ENCODE assay signal across 23 cellular contexts in genomic region chr15:75654201-75654907, GRCh38. TPM values are rescaled to one million over a fixed set of nuclear protein-coding genes. Genes with fewer than 3 reads are reported as not detected.
"Had no signal": no experiment of that assay in that cellular context is flagged by ENCODE, and none has a peak within 500 bp of the region (broad histone marks: within the 10 kb centered on the region; RNA-seq: fewer than 3 reads in every experiment).

No MANE protein-coding gene starts in this region.

- H3K36me3 ChIP-seq: ovary, prostate gland had no signal

- H3K4me3 Mint-ChIP-seq: activated naive CD4-positive, alpha-beta T cell treated with anti-CD3 and anti-CD28 coated beads for 36 hours; activated T-cell treated with anti-CD3 and anti-CD28 coated beads, Interleukin-2, amount 50 U/mL, for 24 hours; immature natural killer cell; natural killer cell; stimulated activated naive CD8-positive, alpha-beta T cell treated with anti-CD3 and anti-CD28 coated beads, Interleukin-15, Interleukin-2, amounts not matched to agents 100 ng/mL and 50 ng/mL, for 24 hours; T-cell; WTC11 had no signal

- DNase-seq: activated CD8-positive, alpha-beta memory T cell treated with anti-CD3 and anti-CD28 coated beads, Interleukin-2, amount 50 U/mL, for 4 hours; activated effector memory CD4-positive, alpha-beta T cell treated with Interleukin-2 at 50 U/mL for 16 hours; activated naive CD4-positive, alpha-beta T cell treated with anti-CD3 and anti-CD28 coated beads for 36 hours; activated T-cell treated with anti-CD3 and anti-CD28 coated beads, Interleukin-2, amount 50 U/mL, for 24 hours; amygdala; cortex of kidney; foreskin fibroblast; immature natural killer cell; kidney glomerular epithelial cell; left lung; mammary epithelial cell; midbrain; natural killer cell; ovary; stimulated activated CD4-positive, alpha-beta T cell treated with anti-CD3 and anti-CD28 coated beads, Interleukin-12 subunit alpha, Interleukin-12 subunit beta, amount 100 ng/mL, for 4 hours; stimulated activated CD4-positive, alpha-beta T cell treated with anti-CD3 and anti-CD28 coated beads, Interleukin-4, amount 100 ng/mL, for 4 hours; substantia nigra; T-cell had no signal

- ATAC-seq: left lung, natural killer cell, T-cell, WTC11 had no signal

- H3K4me3 ChIP-seq: left lung, ovary, prostate gland had no signal

- H3K27ac ChIP-seq: epithelial cell of prostate, left lung, ovary, prostate gland had no signal

- H3K9me3 ChIP-seq: left lung, ovary, prostate gland, tibial nerve had no signal

- H3K27me3 Mint-ChIP-seq: activated T-cell treated with anti-CD3 and anti-CD28 coated beads, Interleukin-2, amount 50 U/mL, for 24 hours; stimulated activated naive CD8-positive, alpha-beta T cell treated with anti-CD3 and anti-CD28 coated beads, Interleukin-15, Interleukin-2, amounts not matched to agents 100 ng/mL and 50 ng/mL, for 24 hours; T-cell had no signal

- H3K36me3 Mint-ChIP-seq: natural killer cell, T-cell had no signal

- H3K27ac Mint-ChIP-seq: activated naive CD4-positive, alpha-beta T cell treated with anti-CD3 and anti-CD28 coated beads for 36 hours; activated T-cell treated with anti-CD3 and anti-CD28 coated beads, Interleukin-2, amount 50 U/mL, for 24 hours; immature natural killer cell; natural killer cell; stimulated activated naive CD8-positive, alpha-beta T cell treated with anti-CD3 and anti-CD28 coated beads, Interleukin-15, Interleukin-2, amounts not matched to agents 100 ng/mL and 50 ng/mL, for 24 hours; T-cell had no signal

- H3K27me3 ChIP-seq: left lung, ovary, tibial nerve had no signal

RNA-seq across cellular contexts. Expression of gene CSPG4, which starts 58.3 kb away (rescaled TPM):
- total RNA-seq: activated naive CD4-positive, alpha-beta T cell treated with anti-CD3 and anti-CD28 coated beads for 36 hours had no signal
